ENCODE assay signal across 19 cellular contexts in genomic region chr12:25256005-25256404, GRCh38.
"Had no signal": no experiment of that assay in that cellular context is flagged by ENCODE, and none has a peak within 500 bp of the region (broad histone marks: within the 10 kb centered on the region; RNA-seq: fewer than 3 reads in every experiment).

No MANE protein-coding gene starts in this region.

- H3K9me3 ChIP-seq: adrenal gland, breast epithelium, lower lobe of right lung, spleen, tibial artery had no signal

- H3K4me3 ChIP-seq: adrenal gland, breast epithelium, lower lobe of right lung, spleen, tibial artery had no signal

- ATAC-seq: activated CD4-positive, CD25-positive, alpha-beta regulatory T cell treated with anti-CD3 and anti-CD28 coated beads, Interleukin-2, amount 50 U/mL, for 24 hours; activated CD8-positive, alpha-beta T cell treated with anti-CD3 and anti-CD28 coated beads, Interleukin-2, amount 10 ng/mL, durations not matched to agents 7 days and 5 days; effector memory CD8-positive, alpha-beta T cell; naive thymus-derived CD4-positive, alpha-beta T cell; stimulated activated naive CD8-positive, alpha-beta T cell treated with anti-CD3 and anti-CD28 coated beads, Interleukin-15, Interleukin-2, amounts not matched to agents 100 U/mL and 50 U/mL, for 24 hours had no signal

- H3K27ac ChIP-seq: adrenal gland, breast epithelium, lower lobe of right lung, spleen, tibial artery had no signal

- DNase-seq: activated CD4-positive, alpha-beta T cell treated with anti-CD3 and anti-CD28 coated beads, Interleukin-2, amount 50 U/mL, for 1 hour; activated CD8-positive, alpha-beta T cell treated with anti-CD3 and anti-CD28 coated beads, Interleukin-2, amount 10 ng/mL, durations not matched to agents 7 days and 5 days; activated naive CD4-positive, alpha-beta T cell; activated T-cell treated with anti-CD3 and anti-CD28 coated beads, Interleukin-2, amount 50 U/mL, for 1 hour; adrenal gland; effector memory CD8-positive, alpha-beta T cell; glutamatergic neuron; hippocampal formation; lower lobe of right lung; naive thymus-derived CD4-positive, alpha-beta T cell; occipital lobe; posterior cingulate gyrus; spleen; stimulated activated CD4-positive, alpha-beta T cell treated with anti-CD3 and anti-CD28 coated beads, Interleukin-4, amount 100 ng/mL, for 1 hour; stimulated activated naive CD8-positive, alpha-beta T cell treated with anti-CD3 and anti-CD28 coated beads, Interleukin-15, Interleukin-2, amounts not matched to agents 100 U/mL and 50 U/mL, for 24 hours; substantia nigra; tibial artery had no signal

- H3K27me3 ChIP-seq: adrenal gland, breast epithelium, spleen, tibial artery had no signal

- H3K4me1 ChIP-seq: adrenal gland, tibial artery had no signal

- H3K36me3 ChIP-seq: adrenal gland, breast epithelium, lower lobe of right lung, spleen, tibial artery had no signal
